7 cellular contexts compared by ENCODE assay signal in genomic region chr15:39685999-39686613, GRCh38.
DNase-seq lines count a peak whose midpoint lies in the region; ATAC-seq, FAIRE-seq and TF ChIP-seq lines count a peak whose summit lies in the region.

No MANE protein-coding gene starts in this region.

- TF ChIP-seq EP300 in K562 (IDR thresholded peaks at IDR 0.05; ENCODE audit: low read length): no peak

- no peaks in the 10 kb centered on the region for H3K9me1 ChIP-seq in K562 (ENCODE audit: control insufficient read depth, insufficient read depth, low read length)

- H3K9ac ChIP-seq in PC-3 (ENCODE audit: low read length): no peak overlapping the region
- H3K9ac ChIP-seq in K562 (ENCODE audit: insufficient read depth in 1 of 2, low read depth in 2 of 2, low read length in 2 of 2): no peak overlapping the region

- H3K4me2 ChIP-seq in PC-3 (ENCODE audit: low read length) (no peak overlapping the region), K562 (ENCODE audit: insufficient read depth, low read length) (no peak overlapping the region)

- BruUV-seq in PC-3 (replicated peaks; lab: Mats Ljungman, UMichigan) (no TSS peak), K562 (replicated peaks; lab: Mats Ljungman, UMichigan) (no TSS peak)

- H2AFZ ChIP-seq in PC-3 (ENCODE audit: low read length) (no peak overlapping the region), K562 (ENCODE audit: low read depth, low read length) (no peak overlapping the region)

- H3K9me3 ChIP-seq in PC-3 (ENCODE audit: low read length) (no peaks in the 10 kb centered on the region), K562 (replicated peaks; ENCODE audit: control insufficient read depth, insufficient read depth, low read depth, low read length) (no peaks in the 10 kb centered on the region)

- TF ChIP-seq CTCF in HL-60 (IDR thresholded peaks at IDR 0.05; ENCODE audit: insufficient read depth, low read length) (peak; percentile 54), PC-3 (conservative IDR thresholded peaks at IDR 0.05; ENCODE audit: low read depth, low read length) (peak; percentile 92), K562 (IDR thresholded peaks at IDR 0.05 in 2 of 3, conservative IDR thresholded peaks at IDR 0.05 in 1 of 3; ENCODE audit: insufficient read depth in 2 of 3, low read depth in 1 of 3, low read length in 3 of 3) (peak; percentile 70 to 83 (median 71))

- peaks cover 0 to 2% (median 0%) of the 10 kb centered on the region in 3 donors for H3K27me3 Mint-ChIP-seq in immature natural killer cell (ENCODE audit: low read depth in 3 of 3)

- no peak overlapping the region for H3K4me3 Mint-ChIP-seq in immature natural killer cell

- 25% methylated on average over 4 of the region's 4 CpGs for WGBS in K562 (ENCODE audit: insufficient coverage, low coverage, missing lambda C conversion rate)

- no peak for TF ChIP-seq POLR2A in K562 (conservative IDR thresholded peaks at IDR 0.05)

- H3K9me3 Mint-ChIP-seq in immature natural killer cell: no peaks in the 10 kb centered on the region

- in situ Hi-C loops in K562 (cut with MboI): no loop called here

- CTCF ChIA-PET in PC-3 (lab: Charles Lee): interaction anchor here (0.6 to 1.2 kb wide), 3 partner anchors 57 to 131 kb away, joined by 3 to 21 read pairs (median 3); no protein-coding TSS in a partner anchor
- CTCF ChIA-PET in K562 (lab: Yijun Ruan, JAX; ENCODE audit: low intra/inter-chr PET ratio): interaction anchor here (0.5 to 3.1 kb wide), 9 partner anchors 11 to 626 kb away, joined by 3 to 59 read pairs (median 4); no protein-coding TSS in a partner anchor

- FAIRE-seq in K562 (lab: Jason Lieb, UNC): peak; percentile 94

- H3F3A ChIP-seq in PC-3 (ENCODE audit: low read length, unreplicated experiment): no peaks in the 10 kb centered on the region

- H4K20me1 ChIP-seq in PC-3 (ENCODE audit: low read length) (no peaks in the 10 kb centered on the region), K562 (replicated peaks; ENCODE audit: control insufficient read depth, insufficient read depth, low read length) (no peaks in the 10 kb centered on the region)

- ATAC-seq in PC-3 (peak; percentile 80), K562 (peak; percentile 94), GM21390 (IDR thresholded peaks at IDR 0.05; ENCODE audit: unreplicated experiment) (no peak)

- no peak overlapping the region for H3K4me3 ChIP-seq in HL-60 (replicated peaks; ENCODE audit: insufficient read depth, low read length)
- no peak overlapping the region for H3K4me3 ChIP-seq in PC-3 (ENCODE audit: low read length)
- H3K4me3 ChIP-seq in K562: no peak overlapping the region

- H3K36me3 ChIP-seq in PC-3 (ENCODE audit: low read depth, low read length) (no peaks in the 10 kb centered on the region), K562 (ENCODE audit: control insufficient read depth, insufficient read depth, low read length) (no peaks in the 10 kb centered on the region)

- H3K9me2 ChIP-seq in PC-3 (replicated peaks; ENCODE audit: low read length): no peaks in the 10 kb centered on the region

- H3K36me3 Mint-ChIP-seq in immature natural killer cell: no peaks in the 10 kb centered on the region

- peaks cover 12 to 41% of the 10 kb centered on the region in 2 donors for H3K4me1 Mint-ChIP-seq in immature natural killer cell

- no peak overlapping the region for H3K27ac ChIP-seq in HL-60 (replicated peaks)
- H3K27ac ChIP-seq in PC-3 (ENCODE audit: low read length): no peak overlapping the region
- no peak overlapping the region for H3K27ac ChIP-seq in K562 (ENCODE audit: extremely low read depth, low read depth, low read length)

- peak; percentile 93 to 96 for TF ChIP-seq RAD21 in K562 (CRISPR knock-in tag; conservative IDR thresholded peaks at IDR 0.05 in 1 of 2, IDR thresholded peaks at IDR 0.05 in 1 of 2)

- DNase-seq in EL (peak; percentile 58), HL-60 (ENCODE audit: low read depth in 1 of 2, low spot score in 1 of 2) (peak; percentile 5 to 29), PC-3 (peak; percentile 70), K562 (ENCODE audit: extremely low read depth in 1 of 4, low spot score in 3 of 4) (peak; percentile 49 to 78 (median 58)), immature natural killer cell (peak; percentile 49 to 55 (median 53))
- DNase-seq in stimulated activated CD4-positive, alpha-beta T cell treated with anti-CD3 and anti-CD28 coated beads, Interleukin-4, amount 100 ng/mL, for 48 hours (ENCODE audit: low read depth in 2 of 2): peak; percentile 4 to 11

- POLR2A ChIA-PET in PC-3 (lab: Charles Lee; ENCODE audit: unreplicated experiment) (interaction anchor here (0.6 kb wide), 1 partner anchor 26 kb away, joined by 3 read pairs; no protein-coding TSS in a partner anchor), K562 (lab: Yijun Ruan, JAX) (interaction anchor here (0.8 to 1.0 kb wide), 2 partner anchors 71 to 1097 kb away, joined by 4 read pairs; no protein-coding TSS in a partner anchor)

- no peaks in the 10 kb centered on the region for H3K27me3 ChIP-seq in HL-60 (ENCODE audit: insufficient read depth, poor library complexity, severe bottlenecking)
- H3K27me3 ChIP-seq in PC-3 (ENCODE audit: low read length): no peaks in the 10 kb centered on the region
- no peaks in the 10 kb centered on the region for H3K27me3 ChIP-seq in K562 (ENCODE audit: control insufficient read depth in 2 of 2, insufficient read depth in 2 of 2, low read length in 2 of 2)

- H3K4me1 ChIP-seq in PC-3 (ENCODE audit: insufficient read depth, low read length): no peaks in the 10 kb centered on the region
- peaks cover 0 to 3% of the 10 kb centered on the region in 2 experiments; a peak in 2 of 5 replicates for H3K4me1 ChIP-seq in K562 (replicated peaks in 1 of 2; ENCODE audit: control insufficient read depth in 2 of 2, insufficient read depth in 2 of 2, low read length in 2 of 2)

- H3K79me2 ChIP-seq in PC-3 (ENCODE audit: low read length) (no peaks in the 10 kb centered on the region), K562 (ENCODE audit: control insufficient read depth, insufficient read depth, low read length) (no peaks in the 10 kb centered on the region)

- H3K27ac Mint-ChIP-seq in immature natural killer cell: peak overlapping the region in 3 of 6 donors; percentile 7 to 79 (median 10)

- intact Hi-C loops in PC-3 (cut with micrococcal nuclease) (loop anchor here (1.0 to 5.0 kb wide), 5 partner anchors 71 to 246 kb away; partner anchors contain the start of genes EIF2AK4 and THBS1), K562 (cut with micrococcal nuclease) (loop anchor here (1.0 to 5.0 kb wide), 3 partner anchors 31 to 246 kb away; partner anchors contain the start of gene EIF2AK4)

TF ChIP-seq in K562, 482 proteins besides CTCF, POLR2A, EP300 and RAD21:
- TF ChIP-seq CCNT2 (IDR thresholded peaks at IDR 0.05; ENCODE audit: borderline replicate concordance, extremely low read depth, insufficient read length, low read depth, low read length) (no peak), ZNF134 (CRISPR knock-in tag; conservative IDR thresholded peaks at IDR 0.05) (no peak), PURB (CRISPR knock-in tag; IDR thresholded peaks at IDR 0.05; ENCODE audit: low read depth) (no peak), DEAF1 (CRISPR knock-in tag; IDR thresholded peaks at IDR 0.05) (peak; percentile 76), ZNF766 (CRISPR knock-in tag; conservative IDR thresholded peaks at IDR 0.05) (no peak), ATF7 (IDR thresholded peaks at IDR 0.05) (no peak), IFI16 (CRISPR knock-in tag; IDR thresholded peaks at IDR 0.05) (no peak), ZBTB7A (IDR thresholded peaks at IDR 0.05; ENCODE audit: borderline replicate concordance, control insufficient read depth, low read depth, low read length) (0 out of 2 replicates have a peak, but pooled peaks have one; percentile 35), CC2D1A (IDR thresholded peaks at IDR 0.05) (peak; percentile 57; the same call in 1 of the 2 replicates), ZNF224 (CRISPR knock-in tag; IDR thresholded peaks at IDR 0.05) (no peak), RAD51 (IDR thresholded peaks at IDR 0.05; ENCODE audit: borderline replicate concordance, low read depth) (no peak), SMC3 (conservative IDR thresholded peaks at IDR 0.05; ENCODE audit: insufficient read depth, low read depth, low read length) (peak; percentile 93), ARID2 (IDR thresholded peaks at IDR 0.05) (peak; percentile 95), STAG1 (CRISPR knock-in tag; IDR thresholded peaks at IDR 0.05; ENCODE audit: borderline replicate concordance) (peak; percentile 22; the same call in 1 of the 2 replicates), CXXC5 (CRISPR knock-in tag; IDR thresholded peaks at IDR 0.05) (peak; percentile 5; the same call in 1 of the 2 replicates)

Comparison
In these comparisons a context has a peak if more than half of its experiments do, and no peak if none do; other contexts are left out.
1. DNase-seq: peak in every context shown above with its lines; median percentile 70 in PC-3; 58 in EL; 58 in K562; 53 in immature natural killer cell; 17 in HL-60; 8 in stimulated activated CD4-positive, alpha-beta T cell treated with anti-CD3 and anti-CD28 coated beads, Interleukin-4, amount 100 ng/mL, for 48 hours.